In genomic region chr19:42117076-42117475, GRCh38 we compare ENCODE assay signal across 19 cellular contexts. TPM values are rescaled to one million over a fixed set of nuclear protein-coding genes. Genes with fewer than 3 reads are reported as not detected.
DNase-seq lines count a peak whose midpoint lies in the region; ATAC-seq and TF ChIP-seq lines count a peak whose summit lies in the region.
"Had no signal": no experiment of that assay in that cellular context is flagged by ENCODE, and none has a peak within 500 bp of the region (broad histone marks: within the 10 kb centered on the region; RNA-seq: fewer than 3 reads in every experiment).

No MANE protein-coding gene starts in this region.

- no peaks in the 10 kb centered on the region for H3K27me3 Mint-ChIP-seq in stimulated activated naive CD8-positive, alpha-beta T cell treated with anti-CD3 and anti-CD28 coated beads, Interleukin-15, Interleukin-2, amounts not matched to agents 100 ng/mL and 50 ng/mL, for 24 hours
- no peaks in the 10 kb centered on the region for H3K27me3 Mint-ChIP-seq in stimulated activated naive CD8-positive, alpha-beta T cell treated with anti-CD3 and anti-CD28 coated beads, Interleukin-15, amount 100 ng/mL, for 72 hours
- H3K27me3 Mint-ChIP-seq in stimulated activated naive B cell treated with anti-CD40 and anti-IgM and Interleukin-4, amounts not matched to agents 10 μg/mL and 1 μg/mL and 100 μg/mL, for 72 hours, result no peaks in the 10 kb centered on the region

- H4K20me1 ChIP-seq in OCI-LY3 (ENCODE audit: insufficient read depth, low read length), result peaks cover 3% of the 10 kb centered on the region; the same call in 1 of the 2 replicates

- H2BK12ac ChIP-seq in mesenchymal stem cell (ENCODE audit: low read length in 2 of 2), result peak overlapping the region in 1 of 2 experiments; percentile 3

- no peak overlapping the region for H3K4me3 Mint-ChIP-seq in stimulated activated naive CD8-positive, alpha-beta T cell treated with anti-CD3 and anti-CD28 coated beads, Interleukin-15, Interleukin-2, amounts not matched to agents 100 ng/mL and 50 ng/mL, for 24 hours
- H3K4me3 Mint-ChIP-seq in stimulated activated naive CD8-positive, alpha-beta T cell treated with anti-CD3 and anti-CD28 coated beads, Interleukin-15, amount 100 ng/mL, for 72 hours, result no peak overlapping the region
- peak overlapping the region in 1 of 2 donors; percentile 22 for H3K4me3 Mint-ChIP-seq in stimulated activated naive B cell treated with anti-CD40 and anti-IgM and Interleukin-4, amounts not matched to agents 10 μg/mL and 1 μg/mL and 100 μg/mL, for 72 hours

- H3K27me3 ChIP-seq in OCI-LY3 (ENCODE audit: low read depth, low read length) (no peaks in the 10 kb centered on the region), mesenchymal stem cell (ENCODE audit: control insufficient read depth in 1 of 2, insufficient read depth in 1 of 2, low read length in 2 of 2) (no peaks in the 10 kb centered on the region), left ventricle myocardium inferior (ENCODE audit: low read depth) (peaks cover 7% of the 10 kb centered on the region)

- no peak overlapping the region for H3K18ac ChIP-seq in mesenchymal stem cell (ENCODE audit: low read depth in 1 of 2, low read length in 2 of 2)

- no peak overlapping the region for H2AK5ac ChIP-seq in mesenchymal stem cell (ENCODE audit: low read length, severe bottlenecking)

- no peak overlapping the region for H3K23ac ChIP-seq in mesenchymal stem cell (ENCODE audit: low read length in 2 of 2)

- intact Hi-C loops in left ventricle myocardium inferior (cut with micrococcal nuclease), result no loop called here

- peak overlapping the region; percentile 89 for H3K27ac ChIP-seq in OCI-LY3 (ENCODE audit: low read length)
- no peak overlapping the region for H3K27ac ChIP-seq in mesenchymal stem cell (ENCODE audit: low read length, poor library complexity, severe bottlenecking)
- H3K27ac ChIP-seq in left ventricle myocardium inferior (replicated peaks), result no peak overlapping the region

- H4K91ac ChIP-seq in mesenchymal stem cell (ENCODE audit: low read length), result peak overlapping the region; percentile 37

- H3K36me3 Mint-ChIP-seq in stimulated activated naive CD8-positive, alpha-beta T cell treated with anti-CD3 and anti-CD28 coated beads, Interleukin-15, Interleukin-2, amounts not matched to agents 100 ng/mL and 50 ng/mL, for 24 hours (ENCODE audit: low read depth), result peaks cover 59% of the 10 kb centered on the region
- H3K36me3 Mint-ChIP-seq in stimulated activated naive B cell treated with anti-CD40 and anti-IgM and Interleukin-4, amounts not matched to agents 10 μg/mL and 1 μg/mL and 100 μg/mL, for 72 hours, result peaks cover 57 to 79% of the 10 kb centered on the region in 2 donors

- H3K79me1 ChIP-seq in mesenchymal stem cell (replicated peaks; ENCODE audit: low read length, poor library complexity, severe bottlenecking), result peaks cover 2% of the 10 kb centered on the region

- no peak overlapping the region for H3K9ac ChIP-seq in OCI-LY3 (ENCODE audit: low read length)
- H3K9ac ChIP-seq in mesenchymal stem cell (ENCODE audit: low read length), result no peak overlapping the region

- peaks cover 94% of the 10 kb centered on the region for H3K79me2 ChIP-seq in OCI-LY3 (ENCODE audit: low read length)

- no peak overlapping the region for H2BK15ac ChIP-seq in mesenchymal stem cell (ENCODE audit: low read depth, poor library complexity, severe bottlenecking)

- no peak for ATAC-seq in stimulated activated naive CD8-positive, alpha-beta T cell treated with anti-CD3 and anti-CD28 coated beads, Interleukin-15, amount 100 ng/mL, for 72 hours
- ATAC-seq in stimulated activated naive B cell treated with anti-CD40 and anti-IgM and Interleukin-4, amounts not matched to agents 10 μg/mL and 1 μg/mL and 100 μg/mL, for 72 hours (replicated peaks), result no peak
- ATAC-seq in HG02981 (IDR thresholded peaks at IDR 0.05; ENCODE audit: unreplicated experiment), result no peak
- ATAC-seq: K562 had no signal

- H3K9me3 ChIP-seq in OCI-LY3 (ENCODE audit: insufficient read depth, low read length), result no peaks in the 10 kb centered on the region
- no peaks in the 10 kb centered on the region for H3K9me3 ChIP-seq in mesenchymal stem cell (ENCODE audit: control insufficient read depth, low read length)
- no peaks in the 10 kb centered on the region for H3K9me3 ChIP-seq in left ventricle myocardium inferior (replicated peaks)

- no peak overlapping the region for H3K4ac ChIP-seq in mesenchymal stem cell (ENCODE audit: low read depth in 1 of 2, low read length in 2 of 2)

- no peak overlapping the region for H4K8ac ChIP-seq in mesenchymal stem cell (ENCODE audit: low read length)

- no peak overlapping the region for H3K14ac ChIP-seq in mesenchymal stem cell (ENCODE audit: low read length in 2 of 2)

- H3K9me3 Mint-ChIP-seq in stimulated activated naive CD8-positive, alpha-beta T cell treated with anti-CD3 and anti-CD28 coated beads, Interleukin-15, Interleukin-2, amounts not matched to agents 100 ng/mL and 50 ng/mL, for 24 hours, result no peaks in the 10 kb centered on the region
- no peaks in the 10 kb centered on the region for H3K9me3 Mint-ChIP-seq in stimulated activated naive CD8-positive, alpha-beta T cell treated with anti-CD3 and anti-CD28 coated beads, Interleukin-15, amount 100 ng/mL, for 72 hours
- no peaks in the 10 kb centered on the region for H3K9me3 Mint-ChIP-seq in stimulated activated naive B cell treated with anti-CD40 and anti-IgM and Interleukin-4, amounts not matched to agents 10 μg/mL and 1 μg/mL and 100 μg/mL, for 72 hours

- H3K36me3 ChIP-seq in OCI-LY3 (replicated peaks; ENCODE audit: low read depth, low read length) (peaks cover 79% of the 10 kb centered on the region), mesenchymal stem cell (ENCODE audit: control insufficient read depth in 1 of 2, insufficient read depth in 2 of 2, low read depth in 1 of 2, low read length in 2 of 2) (peaks cover 12 to 37% of the 10 kb centered on the region in 2 experiments), left ventricle myocardium inferior (no peaks in the 10 kb centered on the region)

- H3K4me2 ChIP-seq in OCI-LY3 (ENCODE audit: low read length), result no peak overlapping the region
- no peak overlapping the region for H3K4me2 ChIP-seq in mesenchymal stem cell (ENCODE audit: low read length, poor library complexity, severe bottlenecking)

- H3K4me3 ChIP-seq in OCI-LY3 (ENCODE audit: low read length) (no peak overlapping the region), mesenchymal stem cell (ENCODE audit: insufficient read depth in 1 of 2, low read depth in 1 of 2, low read length in 2 of 2) (no peak overlapping the region), left ventricle myocardium inferior (no peak overlapping the region)
- H3K4me3 ChIP-seq: K562 had no signal

- H3K4me1 Mint-ChIP-seq in stimulated activated naive CD8-positive, alpha-beta T cell treated with anti-CD3 and anti-CD28 coated beads, Interleukin-15, Interleukin-2, amounts not matched to agents 100 ng/mL and 50 ng/mL, for 24 hours (ENCODE audit: low read depth), result peaks cover 75% of the 10 kb centered on the region
- H3K4me1 Mint-ChIP-seq in stimulated activated naive CD8-positive, alpha-beta T cell treated with anti-CD3 and anti-CD28 coated beads, Interleukin-15, amount 100 ng/mL, for 72 hours, result peaks cover 82% of the 10 kb centered on the region
- H3K4me1 Mint-ChIP-seq in stimulated activated naive B cell treated with anti-CD40 and anti-IgM and Interleukin-4, amounts not matched to agents 10 μg/mL and 1 μg/mL and 100 μg/mL, for 72 hours, result peaks cover 68 to 88% of the 10 kb centered on the region in 2 donors

- H3K27ac Mint-ChIP-seq in stimulated activated naive CD8-positive, alpha-beta T cell treated with anti-CD3 and anti-CD28 coated beads, Interleukin-15, Interleukin-2, amounts not matched to agents 100 ng/mL and 50 ng/mL, for 24 hours, result peak overlapping the region; percentile 78
- no peak overlapping the region for H3K27ac Mint-ChIP-seq in stimulated activated naive CD8-positive, alpha-beta T cell treated with anti-CD3 and anti-CD28 coated beads, Interleukin-15, amount 100 ng/mL, for 72 hours
- H3K27ac Mint-ChIP-seq in stimulated activated naive B cell treated with anti-CD40 and anti-IgM and Interleukin-4, amounts not matched to agents 10 μg/mL and 1 μg/mL and 100 μg/mL, for 72 hours, result peak overlapping the region; percentile 87

- no peak for DNase-seq in stimulated activated naive CD8-positive, alpha-beta T cell treated with anti-CD3 and anti-CD28 coated beads, Interleukin-15, amount 100 ng/mL, for 72 hours
- no peak for DNase-seq in mesenchymal stem cell
- DNase-seq in stimulated activated naive B cell treated with anti-CD40 and anti-IgM and Interleukin-4, amounts not matched to agents 10 μg/mL and 1 μg/mL and 100 μg/mL, for 72 hours, result no peak
- no peak for DNase-seq in left ventricle myocardium inferior
- no peak for DNase-seq in erythroblast (lab: John Stamatoyannopoulos, UW)
- DNase-seq: COR-L47, DMS79, NCI-H1105, NCI-H146, NCI-H2029, NCI-H226, NCI-H510A treated with DMSO at 0.1 percent for 48 hours, NCI-H774, OCI-M1, Right ventricle myocardium superior had no signal

- WGBS in mesenchymal stem cell, result 98% methylated on average over 5 of the region's 6 CpGs

- H3K4me1 ChIP-seq in OCI-LY3 (ENCODE audit: low read length) (peaks cover 92% of the 10 kb centered on the region), mesenchymal stem cell (ENCODE audit: control insufficient read depth, insufficient read depth, low read depth, low read length) (peaks cover 38% of the 10 kb centered on the region), left ventricle myocardium inferior (peaks cover 13% of the 10 kb centered on the region)

- TF ChIP-seq POLR2A in erythroblast (IDR thresholded peaks at IDR 0.05; ENCODE audit: low read length), result no peak

- H2BK5ac ChIP-seq in mesenchymal stem cell (ENCODE audit: low read depth, low read length, poor library complexity, severe bottlenecking), result no peak overlapping the region

- H2AFZ ChIP-seq in OCI-LY3 (ENCODE audit: low read depth, low read length) (no peak overlapping the region), mesenchymal stem cell (ENCODE audit: low read depth, low read length) (no peak overlapping the region)

- TF ChIP-seq CTCF in OCI-LY3 (IDR thresholded peaks at IDR 0.05; ENCODE audit: low read depth, low read length), result no peak
- TF ChIP-seq CTCF in left ventricle myocardium inferior (IDR thresholded peaks at IDR 0.05; ENCODE audit: borderline replicate concordance), result no peak

- peak overlapping the region; percentile 3 for H2BK120ac ChIP-seq in mesenchymal stem cell (ENCODE audit: low read depth, low read length)

RNA-seq across cellular contexts. Expression of gene POU2F2, which starts 15.2 kb away (rescaled TPM):
- 10.3 TPM for polyA plus RNA-seq in mesenchymal stem cell (2013, experiment 1 of 2)
- 9.3 TPM for polyA plus RNA-seq in mesenchymal stem cell (2013, experiment 2 of 2)
- 1.2 TPM for total RNA-seq in left ventricle myocardium inferior

RNA-seq across cellular contexts. Expression of gene ZNF574, which starts 41.1 kb away (rescaled TPM):
- 6.0 TPM for polyA plus RNA-seq in mesenchymal stem cell (2013, experiment 1 of 2)
- 6.3 TPM for polyA plus RNA-seq in mesenchymal stem cell (2013, experiment 2 of 2)
- 7.1 TPM for total RNA-seq in left ventricle myocardium inferior

RNA-seq across cellular contexts. Expression of gene GRIK5, which starts 47.1 kb away (rescaled TPM):
- polyA plus RNA-seq in mesenchymal stem cell (2013, experiment 1 of 2), result 0.12 TPM
- 0.07 TPM for polyA plus RNA-seq in mesenchymal stem cell (2013, experiment 2 of 2)
- 2.1 TPM for total RNA-seq in left ventricle myocardium inferior

Comparison
In these comparisons a context has a peak if more than half of its experiments do, and no peak if none do; other contexts are left out.
1. H3K27ac Mint-ChIP-seq: peak in stimulated activated naive CD8-positive, alpha-beta T cell treated with anti-CD3 and anti-CD28 coated beads, Interleukin-15, Interleukin-2, amounts not matched to agents 100 ng/mL and 50 ng/mL, for 24 hours (single experiment) and stimulated activated naive B cell treated with anti-CD40 and anti-IgM and Interleukin-4, amounts not matched to agents 10 μg/mL and 1 μg/mL and 100 μg/mL, for 72 hours (single experiment); none in stimulated activated naive CD8-positive, alpha-beta T cell treated with anti-CD3 and anti-CD28 coated beads, Interleukin-15, amount 100 ng/mL, for 72 hours (0 of 2).